ENCODE assay signal across 14 cellular contexts in genomic region chr2:199261221-199261620, GRCh38.
DNase-seq lines count a peak whose midpoint lies in the region; ATAC-seq and TF ChIP-seq lines count a peak whose summit lies in the region.
"Had no signal": no experiment of that assay in that cellular context is flagged by ENCODE, and none has a peak within 500 bp of the region (broad histone marks: within the 10 kb centered on the region; RNA-seq: fewer than 3 reads in every experiment).

No MANE protein-coding gene starts in this region.

- TF ChIP-seq CTCF in astrocyte of the cerebellum (IDR thresholded peaks at IDR 0.05; ENCODE audit: low read depth, low read length, missing control alignments) (no peak), heart right ventricle (IDR thresholded peaks at IDR 0.05) (no peak)

- in situ Hi-C loops in astrocyte of the cerebellum (cut with HindIII; ENCODE audit: low sequenced_read_pairs) = no loop called here

- intact Hi-C loops in heart right ventricle (cut with DNase I) = no loop called here

- ATAC-seq in HG03354 (IDR thresholded peaks at IDR 0.05; ENCODE audit: poor library complexity, severe bottlenecking, unreplicated experiment) (no peak), heart right ventricle (no peak)
- ATAC-seq: pancreas had no signal

- no peak overlapping the region for H3K4me3 ChIP-seq in astrocyte of the cerebellum (ENCODE audit: low read depth, low read length)
- H3K4me3 ChIP-seq in heart right ventricle = no peak overlapping the region
- H3K4me3 ChIP-seq: BLaER1 treated with 17β-estradiol and CSF1 and Interleukin-3, amounts not matched to agents 10 nM and 100 nM; pancreas had no signal

- H3K9me3 ChIP-seq in heart right ventricle = peaks cover 0 to 46% (median 23%) of the 10 kb centered on the region in 11 donors
- H3K9me3 ChIP-seq: pancreas had no signal

- H3K27ac ChIP-seq in heart right ventricle = no peak overlapping the region
- H3K27ac ChIP-seq: BLaER1 treated with 17β-estradiol and CSF1 and Interleukin-3, amounts not matched to agents 10 nM and 100 nM; pancreas had no signal

- no peaks in the 10 kb centered on the region for H3K4me1 ChIP-seq in heart right ventricle
- H3K4me1 ChIP-seq: BLaER1 treated with 17β-estradiol and CSF1 and Interleukin-3, amounts not matched to agents 10 nM and 100 nM; pancreas had no signal

- no peaks in the 10 kb centered on the region for H3K36me3 ChIP-seq in heart right ventricle
- H3K36me3 ChIP-seq: BLaER1 treated with 17β-estradiol and CSF1 and Interleukin-3, amounts not matched to agents 10 nM and 100 nM; pancreas had no signal

- WGBS in heart right ventricle, 2 donors = 43 to 53% methylated on average over 1 of the region's 1 CpG

- DNase-seq in COLO829 (ENCODE audit: low spot score) = peak; percentile 60
- peak; percentile 39 for DNase-seq in NCI-H1048 (lab: John Stamatoyannopoulos, UW)
- DNase-seq in astrocyte of the cerebellum (ENCODE audit: low read depth) = peak; percentile 95
- peak; percentile 80 to 85 for DNase-seq in lung microvascular endothelial cell (ENCODE audit: low read depth in 2 of 2)
- DNase-seq in NCI-H774 (lab: John Stamatoyannopoulos, UW) = no peak
- DNase-seq in HPDE6-E6E7 (ENCODE audit: extremely low spot score) = no peak
- DNase-seq in heart right ventricle = no peak
- DNase-seq: activated CD4-positive, alpha-beta T cell treated with anti-CD3 and anti-CD28 coated beads, Interleukin-2, amount 10 ng/mL, durations not matched to agents 7 days and 5 days; activated effector memory CD4-positive, alpha-beta T cell treated with Interleukin-2 at 50 U/mL for 16 hours; glutamatergic neuron; KBM-7; pancreas had no signal

- no peaks in the 10 kb centered on the region for H3K27me3 ChIP-seq in heart right ventricle
- H3K27me3 ChIP-seq: BLaER1 treated with 17β-estradiol and CSF1 and Interleukin-3, amounts not matched to agents 10 nM and 100 nM; pancreas had no signal

Comparison
In these comparisons a context has a peak if more than half of its experiments do, and no peak if none do; other contexts are left out.
1. DNase-seq: peak in COLO829 (single experiment), NCI-H1048 (single experiment), astrocyte of the cerebellum (single experiment) and lung microvascular endothelial cell (2 of 2); none in NCI-H774 (single experiment), HPDE6-E6E7 (single experiment) and heart right ventricle (0 of 2).